1 cellular context compared by ENCODE assay signal in the genomic region with DNA sequence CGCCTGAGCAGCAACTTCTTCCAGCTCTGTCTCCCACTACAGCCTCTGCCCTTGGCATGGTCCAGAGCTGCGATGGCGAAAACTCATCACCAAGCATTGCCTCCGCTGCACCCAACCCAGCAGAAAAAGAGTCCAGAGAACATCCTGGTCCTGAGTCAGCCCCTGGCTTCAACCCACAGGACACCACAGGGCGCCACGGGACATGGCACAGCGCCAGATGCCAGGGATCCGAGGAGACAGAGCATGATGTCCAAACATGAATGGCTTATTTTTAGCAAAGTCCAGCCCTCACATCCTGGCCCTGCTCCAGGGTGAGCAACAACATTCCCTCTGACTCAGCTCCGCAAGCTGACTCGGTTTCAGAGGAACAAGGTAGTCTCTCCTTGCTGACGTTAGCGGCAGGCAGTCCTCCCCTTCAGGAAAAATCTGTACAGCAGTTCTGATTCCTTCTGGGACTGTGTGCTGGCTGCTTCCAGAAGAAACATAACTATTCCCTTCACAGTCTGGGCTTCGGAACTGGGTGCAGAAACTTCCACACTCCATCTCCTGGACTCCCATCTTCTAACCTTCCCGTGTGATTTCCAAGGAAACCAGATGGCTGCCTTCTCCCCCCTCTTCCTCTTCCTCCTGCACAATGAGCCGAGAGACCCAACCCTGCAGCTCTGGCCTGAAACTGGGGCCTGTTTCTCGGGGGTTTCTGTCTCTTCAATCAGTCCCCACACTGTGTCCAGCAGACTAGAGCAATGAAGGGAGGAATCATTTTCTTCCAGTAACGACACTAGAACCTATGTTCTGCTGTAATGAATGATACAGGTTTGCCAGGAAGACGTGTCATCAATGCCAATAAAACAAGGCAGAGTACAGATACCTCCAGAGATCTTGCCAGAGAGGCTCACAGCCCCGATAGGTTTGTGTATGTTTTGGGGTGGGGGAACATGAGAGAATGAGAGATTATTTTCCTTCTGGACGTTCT.
A peak's percentile ranks its signal among the peaks of the same experiment; 100 is the strongest.
TF ChIP-seq lines count a peak whose summit lies in the region.

No MANE protein-coding gene starts in this region.

TF ChIP-seq in HepG2, 621 proteins besides CTCF, POLR2A, EP300 and RAD21 (continued from another document and continues in another):
- TF ChIP-seq ZNF609 (CRISPR knock-in tag; IDR thresholded peaks at IDR 0.05; ENCODE audit: borderline replicate concordance) (peak; percentile 46; the same call in 1 of the 2 replicates), NR2C2 (CRISPR knock-in tag; IDR thresholded peaks at IDR 0.05; ENCODE audit: borderline replicate concordance) (peak; percentile 42; the same call in 1 of the 2 replicates), SSRP1 (CRISPR knock-in tag; IDR thresholded peaks at IDR 0.05) (no peak), ZNF784 (CRISPR knock-in tag; IDR thresholded peaks at IDR 0.05; ENCODE audit: borderline replicate concordance) (no peak), HIVEP1 (CRISPR knock-in tag; IDR thresholded peaks at IDR 0.05) (0 out of 2 replicates have a peak, but pooled peaks have one; percentile 50), PHF8 (CRISPR knock-in tag; IDR thresholded peaks at IDR 0.05) (no peak), SNAPC5 (CRISPR knock-in tag; IDR thresholded peaks at IDR 0.05; ENCODE audit: borderline replicate concordance) (no peak), NFKBIZ (CRISPR knock-in tag; IDR thresholded peaks at IDR 0.05) (0 out of 2 replicates have a peak, but pooled peaks have one; percentile 50), ZMYM4 (CRISPR knock-in tag; IDR thresholded peaks at IDR 0.05) (no peak), ZNF333 (CRISPR knock-in tag; IDR thresholded peaks at IDR 0.05; ENCODE audit: borderline replicate concordance) (no peak), MTF2 (CRISPR knock-in tag; IDR thresholded peaks at IDR 0.05; ENCODE audit: borderline replicate concordance) (0 out of 2 replicates have a peak, but pooled peaks have one; percentile 20), HOXA3 (CRISPR knock-in tag; IDR thresholded peaks at IDR 0.05) (peak; percentile 82), CHCHD3 (CRISPR knock-in tag; IDR thresholded peaks at IDR 0.05) (no peak), MAFK (conservative IDR thresholded peaks at IDR 0.05 in 1 of 2, IDR thresholded peaks at IDR 0.05 in 1 of 2; ENCODE audit: low read length in 2 of 2) (no peak), ZNF607 (CRISPR knock-in tag; IDR thresholded peaks at IDR 0.05; ENCODE audit: borderline replicate concordance) (no peak), ZNF713 (CRISPR knock-in tag; IDR thresholded peaks at IDR 0.05) (no peak), KDM4B (CRISPR knock-in tag; IDR thresholded peaks at IDR 0.05) (no peak; the same call in 1 of the 2 replicates), ZNF362 (CRISPR knock-in tag; IDR thresholded peaks at IDR 0.05; ENCODE audit: borderline replicate concordance) (no peak), U2AF2 (IDR thresholded peaks at IDR 0.05; ENCODE audit: low read depth, low read length) (0 out of 2 replicates have a peak, but pooled peaks have one; percentile 59), KDM6A (CRISPR knock-in tag; IDR thresholded peaks at IDR 0.05; ENCODE audit: low read depth) (no peak), DPF2 (CRISPR knock-in tag; IDR thresholded peaks at IDR 0.05; ENCODE audit: borderline replicate concordance, low read depth) (no peak), ZNF547 (CRISPR knock-in tag; IDR thresholded peaks at IDR 0.05) (0 out of 2 replicates have a peak, but pooled peaks have one; percentile 48), JUND (CRISPR knock-in tag; IDR thresholded peaks at IDR 0.05) (peak; percentile 54; the same call in 1 of the 2 replicates), POGZ (CRISPR knock-in tag; IDR thresholded peaks at IDR 0.05) (peak; percentile 73), FOXO1 (CRISPR knock-in tag; IDR thresholded peaks at IDR 0.05) (peak; percentile 73; the same call in 1 of the 2 replicates), ZNF605 (CRISPR knock-in tag; IDR thresholded peaks at IDR 0.05) (peak; percentile 82), TAF1 (CRISPR knock-in tag; IDR thresholded peaks at IDR 0.05) (no peak; the same call in 1 of the 2 replicates), ZSCAN29 (CRISPR knock-in tag; conservative IDR thresholded peaks at IDR 0.05) (no peak), HDAC6 (IDR thresholded peaks at IDR 0.05; ENCODE audit: low read depth, low read length) (no peak), ZUFSP (CRISPR knock-in tag; IDR thresholded peaks at IDR 0.05; ENCODE audit: borderline replicate concordance) (no peak), PBX3 (CRISPR knock-in tag; IDR thresholded peaks at IDR 0.05; ENCODE audit: borderline replicate concordance) (no peak), CBX1 (IDR thresholded peaks at IDR 0.05; ENCODE audit: low read depth) (no peak), ZNF619 (CRISPR knock-in tag; IDR thresholded peaks at IDR 0.05) (no peak; the same call in 1 of the 2 replicates), ZHX2 (IDR thresholded peaks at IDR 0.05; ENCODE audit: low read depth) (no peak; the same call in 1 of the 2 replicates), ZHX2 (CRISPR knock-in tag; IDR thresholded peaks at IDR 0.05; ENCODE audit: borderline replicate concordance) (no peak), ZBTB8A (CRISPR knock-in tag; IDR thresholded peaks at IDR 0.05; ENCODE audit: borderline replicate concordance, low read depth) (no peak)
- TF ChIP-seq, protein P1, sequence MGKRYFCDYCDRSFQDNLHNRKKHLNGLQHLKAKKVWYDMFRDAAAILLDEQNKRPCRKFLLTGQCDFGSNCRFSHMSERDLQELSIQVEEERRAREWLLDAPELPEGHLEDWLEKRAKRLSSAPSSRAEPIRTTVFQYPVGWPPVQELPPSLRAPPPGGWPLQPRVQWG (CRISPR knock-in tag; IDR thresholded peaks at IDR 0.05; ENCODE audit: borderline replicate concordance, low read depth) = no peak
- TF ChIP-seq, protein P2, sequence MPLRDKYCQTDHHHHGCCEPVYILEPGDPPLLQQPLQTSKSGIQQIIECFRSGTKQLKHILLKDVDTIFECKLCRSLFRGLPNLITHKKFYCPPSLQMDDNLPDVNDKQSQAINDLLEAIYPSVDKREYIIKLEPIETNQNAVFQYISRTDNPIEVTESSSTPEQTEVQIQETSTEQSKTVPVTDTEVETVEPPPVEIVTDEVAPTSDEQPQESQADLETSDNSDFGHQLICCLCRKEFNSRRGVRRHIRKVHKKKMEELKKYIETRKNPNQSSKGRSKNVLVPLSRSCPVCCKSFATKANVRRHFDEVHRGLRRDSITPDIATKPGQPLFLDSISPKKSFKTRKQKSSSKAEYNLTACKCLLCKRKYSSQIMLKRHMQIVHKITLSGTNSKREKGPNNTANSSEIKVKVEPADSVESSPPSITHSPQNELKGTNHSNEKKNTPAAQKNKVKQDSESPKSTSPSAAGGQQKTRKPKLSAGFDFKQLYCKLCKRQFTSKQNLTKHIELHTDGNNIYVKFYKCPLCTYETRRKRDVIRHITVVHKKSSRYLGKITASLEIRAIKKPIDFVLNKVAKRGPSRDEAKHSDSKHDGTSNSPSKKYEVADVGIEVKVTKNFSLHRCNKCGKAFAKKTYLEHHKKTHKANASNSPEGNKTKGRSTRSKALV (CRISPR knock-in tag; IDR thresholded peaks at IDR 0.05) = peak; percentile 61; the same call in 1 of the 2 replicates
